ENCODE assay signal across 12 cellular contexts in the genomic region with DNA sequence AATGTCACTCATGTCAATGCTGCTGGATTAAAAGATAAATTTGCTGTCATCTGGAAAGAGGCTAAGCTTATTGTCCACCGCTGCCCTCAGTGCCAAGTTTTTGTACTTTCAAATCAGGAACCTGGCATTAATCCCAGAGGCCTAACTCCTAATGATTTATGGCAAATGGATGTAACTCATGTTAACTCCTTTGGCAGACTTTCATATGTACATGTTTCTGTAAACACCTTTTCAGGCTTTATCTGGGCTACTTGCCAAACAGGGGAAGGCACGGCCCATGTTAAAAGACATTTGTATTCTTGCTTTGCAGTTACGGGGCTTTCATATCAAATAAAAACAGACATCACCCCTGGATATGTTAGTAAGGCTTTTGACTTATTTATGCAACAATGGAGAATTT.
DNase-seq lines count a peak whose midpoint lies in the region; ATAC-seq lines count a peak whose summit lies in the region.
"Had no signal": no experiment of that assay in that cellular context is flagged by ENCODE, and none has a peak within 500 bp of the region (broad histone marks: within the 10 kb centered on the region; RNA-seq: fewer than 3 reads in every experiment).

No MANE protein-coding gene starts in this region.

- DNase-seq in DMS 273 (lab: John Stamatoyannopoulos, UW; ENCODE audit: unreplicated experiment) (peak; percentile 94), NCI-H1436 (lab: John Stamatoyannopoulos, UW) (peak; percentile 33), NCI-H748 (lab: John Stamatoyannopoulos, UW; ENCODE audit: unreplicated experiment) (peak; percentile 99), epithelial cell of prostate (ENCODE audit: low read depth, low spot score) (peak; percentile 54), midbrain (lab: John Stamatoyannopoulos, UW) (no peak), G401 (ENCODE audit: low spot score) (no peak)
- DNase-seq in stimulated activated CD4-positive, alpha-beta T cell treated with anti-CD3 and anti-CD28 coated beads, Interleukin-2, amount 100 ng/mL, for 48 hours: no peak
- no peak for DNase-seq in activated naive CD4-positive, alpha-beta T cell treated with anti-CD3 and anti-CD28 coated beads, Interleukin-2, amount 50 U/mL, for 72 hours (ENCODE audit: low spot score in 2 of 2)
- DNase-seq: activated naive CD4-positive, alpha-beta T cell treated with Interleukin-2 at 50 U/mL for 16 hours; AML-193; caudate nucleus had no signal

- peaks cover 40 to 42% of the 10 kb centered on the region in 2 donors for H3K36me3 Mint-ChIP-seq in activated naive CD4-positive, alpha-beta T cell treated with anti-CD3 and anti-CD28 coated beads, Interleukin-2, amount 50 U/mL, for 72 hours

- in situ Hi-C loops in G401 (cut with HindIII; ENCODE audit: low sequenced_read_pairs): no loop called here

- H3K9me3 Mint-ChIP-seq in activated naive CD4-positive, alpha-beta T cell treated with anti-CD3 and anti-CD28 coated beads, Interleukin-2, amount 50 U/mL, for 72 hours: peaks cover 29 to 53% of the 10 kb centered on the region in 2 donors

- no peak overlapping the region for H3K27ac Mint-ChIP-seq in activated naive CD4-positive, alpha-beta T cell treated with anti-CD3 and anti-CD28 coated beads, Interleukin-2, amount 50 U/mL, for 72 hours

- H3K27ac ChIP-seq in epithelial cell of prostate: no peak overlapping the region
- H3K27ac ChIP-seq: tibial nerve had no signal

- no peak for ATAC-seq in activated naive CD4-positive, alpha-beta T cell treated with anti-CD3 and anti-CD28 coated beads, Interleukin-2, amount 50 U/mL, for 72 hours

Comparison
In these comparisons a context has a peak if more than half of its experiments do, and no peak if none do; other contexts are left out.
1. DNase-seq: peak in DMS 273 (single experiment), NCI-H1436 (single experiment), NCI-H748 (single experiment) and epithelial cell of prostate (single experiment); none in midbrain (single experiment), stimulated activated CD4-positive, alpha-beta T cell treated with anti-CD3 and anti-CD28 coated beads, Interleukin-2, amount 100 ng/mL, for 48 hours (0 of 2), activated naive CD4-positive, alpha-beta T cell treated with anti-CD3 and anti-CD28 coated beads, Interleukin-2, amount 50 U/mL, for 72 hours (0 of 2) and G401 (single experiment).